ENCODE assay signal across 12 cellular contexts in genomic region chr3:143070977-143071551, GRCh38. TPM values are rescaled to one million over a fixed set of nuclear protein-coding genes. Genes with fewer than 3 reads are reported as not detected.
DNase-seq lines count a peak whose midpoint lies in the region; TF ChIP-seq lines count a peak whose summit lies in the region.
"Had no signal": no experiment of that assay in that cellular context is flagged by ENCODE, and none has a peak within 500 bp of the region (broad histone marks: within the 10 kb centered on the region; RNA-seq: fewer than 3 reads in every experiment).

No MANE protein-coding gene starts in this region.

- no peaks in the 10 kb centered on the region for H3K36me3 Mint-ChIP-seq in activated CD4-positive, alpha-beta memory T cell treated with anti-CD3 and anti-CD28 coated beads for 36 hours
- H3K36me3 Mint-ChIP-seq: natural killer cell treated with Interleukin-12 subunit alpha and Interleukin-12 subunit beta and Interleukin-15 and Interleukin-18, amount 100 ng/mL, for 72 hours had no signal

- H3K4me3 ChIP-seq in brain microvascular endothelial cell (ENCODE audit: low read depth, low read length) (no peak overlapping the region), testis (no peak overlapping the region)
- H3K4me3 ChIP-seq: BLaER1 treated with 17β-estradiol and CSF1 and Interleukin-3, amounts not matched to agents 10 nM and 100 nM had no signal

- no peaks in the 10 kb centered on the region for H3K4me1 Mint-ChIP-seq in activated CD4-positive, alpha-beta memory T cell treated with anti-CD3 and anti-CD28 coated beads for 36 hours (ENCODE audit: low read depth)

- intact Hi-C loops in activated CD4-positive, alpha-beta memory T cell treated with anti-CD3 and anti-CD28 coated beads for 36 hours (cut with micrococcal nuclease) = no loop called here
- intact Hi-C loops in posterior cingulate gyrus (cut with DNase I) = no loop called here
- intact Hi-C loops in testis (cut with DNase I; ENCODE audit: low total_unique reads) = no loop called here

- H3K27me3 ChIP-seq in brain microvascular endothelial cell (replicated peaks) (no peaks in the 10 kb centered on the region), testis (no peaks in the 10 kb centered on the region)
- H3K27me3 ChIP-seq: BLaER1 treated with 17β-estradiol and CSF1 and Interleukin-3, amounts not matched to agents 10 nM and 100 nM had no signal

- no peak overlapping the region for H3K27ac Mint-ChIP-seq in activated CD4-positive, alpha-beta memory T cell treated with anti-CD3 and anti-CD28 coated beads for 36 hours
- H3K27ac Mint-ChIP-seq: natural killer cell treated with Interleukin-12 subunit alpha and Interleukin-12 subunit beta and Interleukin-15 and Interleukin-18, amount 100 ng/mL, for 72 hours; T-helper 2 cell treated with Interferon-gamma antibody and Interleukin-4, amounts not matched to agents 5 μg/mL and 100 μg/mL, for 36 hours had no signal

- no peak for TF ChIP-seq POLR2A in testis (IDR thresholded peaks at IDR 0.05)

- no peaks in the 10 kb centered on the region for H3K4me1 ChIP-seq in testis
- H3K4me1 ChIP-seq: BLaER1 treated with 17β-estradiol and CSF1 and Interleukin-3, amounts not matched to agents 10 nM and 100 nM had no signal

- peak overlapping the region; percentile 6 for H3K27ac ChIP-seq in brain microvascular endothelial cell
- no peak overlapping the region for H3K27ac ChIP-seq in testis
- H3K27ac ChIP-seq: BLaER1 treated with 17β-estradiol and CSF1 and Interleukin-3, amounts not matched to agents 10 nM and 100 nM had no signal

- H3K27me3 Mint-ChIP-seq in activated CD4-positive, alpha-beta memory T cell treated with anti-CD3 and anti-CD28 coated beads for 36 hours = no peaks in the 10 kb centered on the region

- in situ Hi-C loops in brain microvascular endothelial cell (cut with HindIII; ENCODE audit: low pct_ligation_motif_present, low sequenced_read_pairs) = no loop called here

- no peaks in the 10 kb centered on the region for H3K9me3 Mint-ChIP-seq in activated CD4-positive, alpha-beta memory T cell treated with anti-CD3 and anti-CD28 coated beads for 36 hours
- H3K9me3 Mint-ChIP-seq: natural killer cell treated with Interleukin-12 subunit alpha and Interleukin-12 subunit beta and Interleukin-15 and Interleukin-18, amount 100 ng/mL, for 72 hours; T-helper 2 cell treated with Interferon-gamma antibody and Interleukin-4, amounts not matched to agents 5 μg/mL and 100 μg/mL, for 36 hours had no signal

- TF ChIP-seq CTCF in brain microvascular endothelial cell (IDR thresholded peaks at IDR 0.05; ENCODE audit: low read depth, low read length, missing control alignments) = no peak
- no peak for TF ChIP-seq CTCF in testis (IDR thresholded peaks at IDR 0.05)

- no peak overlapping the region for H3K4me3 Mint-ChIP-seq in activated CD4-positive, alpha-beta memory T cell treated with anti-CD3 and anti-CD28 coated beads for 36 hours
- H3K4me3 Mint-ChIP-seq: natural killer cell treated with Interleukin-12 subunit alpha and Interleukin-12 subunit beta and Interleukin-15 and Interleukin-18, amount 100 ng/mL, for 72 hours; T-helper 2 cell treated with Interferon-gamma antibody and Interleukin-4, amounts not matched to agents 5 μg/mL and 100 μg/mL, for 36 hours had no signal

- CTCF ChIA-PET in activated CD4-positive, alpha-beta memory T cell treated with anti-CD3 and anti-CD28 coated beads for 36 hours (lab: Charles Lee) = no interaction called here

- DNase-seq in AG08396 (ENCODE audit: low spot score) (peak; percentile 90), HT-29 (ENCODE audit: low spot score) (peak; percentile 26), brain microvascular endothelial cell (peak; percentile 88), iPS-NIHi7 (ENCODE audit: extremely low spot score) (peak; percentile 69), posterior cingulate gyrus (no peak), testis (no peak)
- DNase-seq in activated CD4-positive, alpha-beta memory T cell treated with anti-CD3 and anti-CD28 coated beads for 36 hours = no peak
- no peak for DNase-seq in stimulated activated CD4-positive, alpha-beta T cell treated with anti-CD3 and anti-CD28 coated beads, Interleukin-2, amount 100 ng/mL, for 24 hours
- DNase-seq: caudate nucleus had no signal

- H3K9me3 ChIP-seq in testis = no peaks in the 10 kb centered on the region
- H3K9me3 ChIP-seq: BLaER1 treated with 17β-estradiol and CSF1 and Interleukin-3, amounts not matched to agents 10 nM and 100 nM had no signal

- 87 to 90% methylated on average over 3 of the region's 3 CpGs for WGBS in testis, 2 donors

- H3K36me3 ChIP-seq in brain microvascular endothelial cell (replicated peaks) (no peaks in the 10 kb centered on the region), testis (ENCODE audit: low read depth, missing control alignments) (no peaks in the 10 kb centered on the region)
- H3K36me3 ChIP-seq: BLaER1 treated with 17β-estradiol and CSF1 and Interleukin-3, amounts not matched to agents 10 nM and 100 nM had no signal

- POLR2A ChIA-PET in activated CD4-positive, alpha-beta memory T cell treated with anti-CD3 and anti-CD28 coated beads for 36 hours (lab: Charles Lee) = interaction anchor here (1.3 kb wide), 1 partner anchor 11 kb away, joined by 4 read pairs; no protein-coding TSS in a partner anchor

RNA-seq across cellular contexts. Expression of gene CHST2, which starts 48.5 kb away (rescaled TPM):
- not detected in 2 replicates for total RNA-seq in HT-29 (2014; rRNA removed; shearing (Covaris generic))
- total RNA-seq in activated CD4-positive, alpha-beta memory T cell treated with anti-CD3 and anti-CD28 coated beads for 36 hours = 1 to 10 TPM; 4.5 to 4.7 TPM
- 1 to 10 TPM; 6.8 to 7.5 TPM for total RNA-seq in testis
- polyA plus RNA-seq in testis (ENCODE audit: insufficient read depth, low read depth, low replicate concordance) = 3.7 TPM

Comparison
In these comparisons a context has a peak if more than half of its experiments do, and no peak if none do; other contexts are left out.
1. DNase-seq: peak in AG08396 (single experiment), HT-29 (single experiment), brain microvascular endothelial cell (single experiment) and iPS-NIHi7 (single experiment); none in activated CD4-positive, alpha-beta memory T cell treated with anti-CD3 and anti-CD28 coated beads for 36 hours (single experiment), posterior cingulate gyrus (0 of 10), stimulated activated CD4-positive, alpha-beta T cell treated with anti-CD3 and anti-CD28 coated beads, Interleukin-2, amount 100 ng/mL, for 24 hours (0 of 2) and testis (single experiment).